In the genomic region with DNA sequence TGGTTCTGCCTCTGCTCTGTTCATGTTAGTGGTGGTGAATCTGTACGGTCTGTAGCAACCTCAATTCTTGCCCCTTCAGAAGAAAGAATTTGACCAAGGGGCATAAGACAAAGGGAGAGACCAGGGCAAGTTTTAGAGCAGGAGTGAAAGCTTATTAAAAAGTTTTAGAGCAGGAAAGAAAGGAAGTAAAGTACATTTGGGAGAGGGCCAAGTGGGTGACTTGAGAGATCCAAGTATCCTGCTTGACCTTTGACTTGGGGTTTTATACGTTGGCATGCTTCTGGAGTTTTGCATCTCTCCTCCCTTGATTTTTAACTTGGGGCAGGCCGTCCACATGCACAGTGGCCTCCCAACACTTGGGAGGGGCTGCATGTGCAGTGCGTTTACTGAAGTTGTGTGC, we compare ENCODE assay signal across 9 cellular contexts.
"Had no signal": no experiment of that assay in that cellular context is flagged by ENCODE, and none has a peak within 500 bp of the region (broad histone marks: within the 10 kb centered on the region; RNA-seq: fewer than 3 reads in every experiment).

No MANE protein-coding gene starts in this region.

- DNase-seq: GM23248, GOT3, H9, HCEC 1CT, HFFc6, KG1 had no signal

- H3K27ac Mint-ChIP-seq: H9, HFFc6, IgD-negative memory B cell had no signal

- H3K27ac ChIP-seq: GM23248, HL-60 had no signal

- H3K4me3 ChIP-seq: GM23248 had no signal

- H3K9ac ChIP-seq: GM23248 had no signal

- H3K4me3 Mint-ChIP-seq: H9, HFFc6 had no signal

- FAIRE-seq: HepG2 had no signal
